ENCODE assay signal across 8 cellular contexts in genomic region chr7:94509264-94509878, GRCh38. TPM values are rescaled to one million over a fixed set of nuclear protein-coding genes. Genes with fewer than 3 reads are reported as not detected.
DNase-seq lines count a peak whose midpoint lies in the region; ATAC-seq and TF ChIP-seq lines count a peak whose summit lies in the region.

CASD1 (plus strand) TSS chr7:94509809; CDS start chr7:94510085, 276 bp downstream.

- peak within 1 kb of the TSS; percentile 73 for H3K4me3 ChIP-seq in AG10803 (ENCODE audit: low read length)

- peaks cover 32 to 46% (median 36%) of the 10 kb centered on the region in 3 donors for H3K4me1 Mint-ChIP-seq in naive B cell
- peaks cover 34% of the 10 kb centered on the region for H3K4me1 Mint-ChIP-seq in stimulated activated memory B cell treated with anti-CD40 and anti-IgM and Interleukin-4, amounts not matched to agents 10 μg/mL and 1 μg/mL and 100 μg/mL, for 72 hours

- H3K27me3 Mint-ChIP-seq in naive B cell: no peaks in the 10 kb centered on the region
- H3K27me3 Mint-ChIP-seq in stimulated activated memory B cell treated with anti-CD40 and anti-IgM and Interleukin-4, amounts not matched to agents 10 μg/mL and 1 μg/mL and 100 μg/mL, for 72 hours: no peaks in the 10 kb centered on the region

- H3K27ac Mint-ChIP-seq in naive B cell: peak within 1 kb of the TSS in 5 of 6 donors; percentile 93 to 96 (median 95)
- peak within 1 kb of the TSS; percentile 91 for H3K27ac Mint-ChIP-seq in stimulated activated memory B cell treated with anti-CD40 and anti-IgM and Interleukin-4, amounts not matched to agents 10 μg/mL and 1 μg/mL and 100 μg/mL, for 72 hours

- H3K36me3 Mint-ChIP-seq in naive B cell: no peaks in the 10 kb centered on the region
- no peaks in the 10 kb centered on the region for H3K36me3 Mint-ChIP-seq in stimulated activated memory B cell treated with anti-CD40 and anti-IgM and Interleukin-4, amounts not matched to agents 10 μg/mL and 1 μg/mL and 100 μg/mL, for 72 hours

- peak within 1 kb of the TSS in 6 of 8 donors; percentile 85 to 98 (median 92) for H3K4me3 Mint-ChIP-seq in naive B cell
- peak within 1 kb of the TSS; percentile 89 for H3K4me3 Mint-ChIP-seq in stimulated activated memory B cell treated with anti-CD40 and anti-IgM and Interleukin-4, amounts not matched to agents 10 μg/mL and 1 μg/mL and 100 μg/mL, for 72 hours

- ATAC-seq in GM18870 (IDR thresholded peaks at IDR 0.05; ENCODE audit: unreplicated experiment) (peak; percentile 38), HG03108 (IDR thresholded peaks at IDR 0.05; ENCODE audit: unreplicated experiment) (peak; percentile 44), esophagus mucosa (peak; percentile 65), naive B cell (ENCODE audit: low read depth in 2 of 2) (peak; percentile 64 to 66)
- ATAC-seq in stimulated activated memory B cell treated with anti-CD40 and anti-IgM and Interleukin-4, amounts not matched to agents 10 μg/mL and 1 μg/mL and 100 μg/mL, for 72 hours: peak; percentile 88

- no peaks in the 10 kb centered on the region for H3K9me3 Mint-ChIP-seq in naive B cell
- H3K9me3 Mint-ChIP-seq in stimulated activated memory B cell treated with anti-CD40 and anti-IgM and Interleukin-4, amounts not matched to agents 10 μg/mL and 1 μg/mL and 100 μg/mL, for 72 hours: no peaks in the 10 kb centered on the region

- DNase-seq in AG10803 (ENCODE audit: low read depth) (peak; percentile 31), NOMO-1 (lab: John Stamatoyannopoulos, UW; ENCODE audit: unreplicated experiment in 2 of 2) (peak; percentile 75 to 87), activated T-cell treated with anti-CD3 and anti-CD28 coated beads for 24 hours (ENCODE audit: low read depth) (peak; percentile 49), naive B cell (peak; percentile 69)

- TF ChIP-seq CTCF in AG10803 (conservative IDR thresholded peaks at IDR 0.05; ENCODE audit: low read length): no peak

RNA-seq across cellular contexts. Expression of gene CASD1, which starts in this region (rescaled TPM):
- total RNA-seq in esophagus mucosa: 6.8 TPM
- polyA plus RNA-seq in naive B cell (ENCODE audit: low read depth in 6 of 6): 10 to 100 TPM; 12.7 to 18.4 (median 14.8) TPM

Comparison
In these comparisons a context has a peak if more than half of its experiments do, and no peak if none do; other contexts are left out.
1. Peak in every context shown above with its lines: DNase-seq, ATAC-seq and H3K4me3 ChIP-seq.
2. DNase-seq: peak in every context shown above with its lines; median percentile 81 in NOMO-1; 69 in naive B cell; 49 in activated T-cell treated with anti-CD3 and anti-CD28 coated beads for 24 hours; 31 in AG10803.
3. ATAC-seq: peak in every context shown above with its lines; median percentile 88 in stimulated activated memory B cell treated with anti-CD40 and anti-IgM and Interleukin-4, amounts not matched to agents 10 μg/mL and 1 μg/mL and 100 μg/mL, for 72 hours; 65 in esophagus mucosa; 65 in naive B cell; 44 in HG03108; 38 in GM18870.